Comparison of ENCODE assay signal across 1 cellular context in genomic region chr6:3258720-3259490, GRCh38.
TF ChIP-seq lines count a peak whose summit lies in the region.

PSMG4 (plus strand) TSS chr6:3258947; CDS start chr6:3259023, 76 bp downstream.

TF ChIP-seq in HepG2, 621 proteins besides CTCF, POLR2A, EP300 and RAD21 (continued from another document and continues in another):
- TF ChIP-seq TRIM24 (CRISPR knock-in tag; IDR thresholded peaks at IDR 0.05) (no peak), ATAD3A (CRISPR knock-in tag; IDR thresholded peaks at IDR 0.05) (peak; percentile 35; the same call in 1 of the 2 replicates), KDM5A (IDR thresholded peaks at IDR 0.05; ENCODE audit: borderline replicate concordance, low read length) (peak; percentile 41; the same call in 1 of the 2 replicates), ZNF12 (CRISPR knock-in tag; IDR thresholded peaks at IDR 0.05) (peak; percentile 73), ZNF260 (CRISPR knock-in tag; IDR thresholded peaks at IDR 0.05; ENCODE audit: borderline replicate concordance, low read depth) (no peak), ASH2L (IDR thresholded peaks at IDR 0.05; ENCODE audit: insufficient read length, low read depth, low read length) (peak; percentile 91), HOXA7 (CRISPR knock-in tag; IDR thresholded peaks at IDR 0.05) (no peak), PHF21A (CRISPR knock-in tag; IDR thresholded peaks at IDR 0.05) (peak; percentile 73), CBFB (CRISPR knock-in tag; IDR thresholded peaks at IDR 0.05) (peak; percentile 89), HDAC2 (CRISPR knock-in tag; IDR thresholded peaks at IDR 0.05) (peak; percentile 73), ZNF549 (CRISPR knock-in tag; IDR thresholded peaks at IDR 0.05) (0 out of 2 replicates have a peak, but pooled peaks have one; percentile 27), MAF1 (CRISPR knock-in tag; IDR thresholded peaks at IDR 0.05; ENCODE audit: borderline replicate concordance) (peak; percentile 52; the same call in 1 of the 2 replicates), E2F1 (CRISPR knock-in tag; IDR thresholded peaks at IDR 0.05) (peak; percentile 30; the same call in 1 of the 2 replicates), HMG20B (CRISPR knock-in tag; conservative IDR thresholded peaks at IDR 0.05) (0 out of 2 replicates have a peak, but pooled peaks have one; percentile 38), RXRB (CRISPR knock-in tag; IDR thresholded peaks at IDR 0.05; ENCODE audit: borderline replicate concordance) (peak; percentile 78; the same call in 1 of the 2 replicates), CEBPG (CRISPR knock-in tag; IDR thresholded peaks at IDR 0.05) (peak; percentile 32), ZNF792 (CRISPR knock-in tag; IDR thresholded peaks at IDR 0.05) (peak; percentile 84; the same call in 1 of the 2 replicates), DR1 (CRISPR knock-in tag; IDR thresholded peaks at IDR 0.05) (peak; percentile 64; the same call in 1 of the 2 replicates), RFX5 (IDR thresholded peaks at IDR 0.05; ENCODE audit: low read depth, low read length) (no peak), ZNF329 (CRISPR knock-in tag; IDR thresholded peaks at IDR 0.05; ENCODE audit: low read depth) (peak; percentile 63; the same call in 1 of the 2 replicates), SKI (IDR thresholded peaks at IDR 0.05; ENCODE audit: partially characterized antibody) (peak; percentile 69), ZNF274 (CRISPR knock-in tag; IDR thresholded peaks at IDR 0.05) (peak; percentile 91), HOXA3 (CRISPR knock-in tag; IDR thresholded peaks at IDR 0.05) (peak; percentile 93), PPARG (CRISPR knock-in tag; conservative IDR thresholded peaks at IDR 0.05) (0 out of 2 replicates have a peak, but pooled peaks have one; percentile 52), ZZZ3 (CRISPR knock-in tag; IDR thresholded peaks at IDR 0.05; ENCODE audit: borderline replicate concordance) (peak; percentile 82; the same call in 1 of the 2 replicates), SUZ12 (IDR thresholded peaks at IDR 0.05; ENCODE audit: low read depth, low read length) (no peak), ZBTB3 (CRISPR knock-in tag; IDR thresholded peaks at IDR 0.05; ENCODE audit: borderline replicate concordance, low read depth) (no peak; the same call in 1 of the 2 replicates), KMT2B (CRISPR knock-in tag; IDR thresholded peaks at IDR 0.05) (peak; percentile 99), ZNF552 (CRISPR knock-in tag; IDR thresholded peaks at IDR 0.05; ENCODE audit: borderline replicate concordance) (peak; percentile 81; the same call in 1 of the 2 replicates), ZNF709 (CRISPR knock-in tag; IDR thresholded peaks at IDR 0.05) (peak; percentile 93), ZSCAN30 (CRISPR knock-in tag; IDR thresholded peaks at IDR 0.05) (0 out of 2 replicates have a peak, but pooled peaks have one; percentile 42), ZNF460 (CRISPR knock-in tag; IDR thresholded peaks at IDR 0.05; ENCODE audit: borderline replicate concordance) (no peak), TCF12 (IDR thresholded peaks at IDR 0.05) (no peak), TCF12 (CRISPR knock-in tag; IDR thresholded peaks at IDR 0.05) (peak; percentile 88), RBFOX2 (IDR thresholded peaks at IDR 0.05; ENCODE audit: low read depth, low read length) (peak; percentile 94), ATF4 (CRISPR knock-in tag; IDR thresholded peaks at IDR 0.05) (peak in 1 of 2 experiments; percentile 64; a peak in 2 of 4 replicates)
- TF ChIP-seq, protein P1, sequence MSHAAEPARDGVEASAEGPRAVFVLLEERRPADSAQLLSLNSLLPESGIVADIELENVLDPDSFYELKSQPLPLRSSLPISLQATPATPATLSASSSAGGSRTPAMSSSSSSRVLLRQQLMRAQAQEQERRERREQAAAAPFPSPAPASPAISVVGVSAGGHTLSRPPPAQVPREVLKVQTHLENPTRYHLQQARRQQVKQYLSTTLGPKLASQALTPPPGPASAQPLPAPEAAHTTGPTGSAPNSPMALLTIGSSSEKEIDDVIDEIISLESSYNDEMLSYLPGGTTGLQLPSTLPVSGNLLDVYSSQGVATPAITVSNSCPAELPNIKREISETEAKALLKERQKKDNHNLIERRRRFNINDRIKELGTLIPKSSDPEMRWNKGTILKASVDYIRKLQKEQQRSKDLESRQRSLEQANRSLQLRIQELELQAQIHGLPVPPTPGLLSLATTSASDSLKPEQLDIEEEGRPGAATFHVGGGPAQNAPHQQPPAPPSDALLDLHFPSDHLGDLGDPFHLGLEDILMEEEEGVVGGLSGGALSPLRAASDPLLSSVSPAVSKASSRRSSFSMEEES (CRISPR knock-in tag; IDR thresholded peaks at IDR 0.05): peak; percentile 61
- TF ChIP-seq, protein P2, sequence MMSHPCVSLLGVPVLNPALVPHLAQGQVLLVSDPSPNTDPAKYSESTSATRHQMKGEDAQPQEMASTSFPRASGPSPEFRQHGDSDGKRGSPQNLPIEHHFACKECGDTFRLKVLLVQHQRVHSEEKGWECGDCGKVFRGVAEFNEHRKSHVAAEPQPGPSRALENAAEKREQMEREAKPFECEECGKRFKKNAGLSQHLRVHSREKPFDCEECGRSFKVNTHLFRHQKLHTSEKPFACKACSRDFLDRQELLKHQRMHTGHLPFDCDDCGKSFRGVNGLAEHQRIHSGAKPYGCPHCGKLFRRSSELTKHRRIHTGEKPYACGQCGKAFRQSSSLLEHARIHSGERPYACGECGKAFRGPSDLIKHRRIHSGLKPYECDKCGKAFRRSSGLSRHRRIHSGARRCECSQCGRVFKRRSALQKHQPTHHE (CRISPR knock-in tag; IDR thresholded peaks at IDR 0.05; ENCODE audit: borderline replicate concordance): peak; percentile 89; the same call in 1 of the 2 replicates
- TF ChIP-seq, protein P3, sequence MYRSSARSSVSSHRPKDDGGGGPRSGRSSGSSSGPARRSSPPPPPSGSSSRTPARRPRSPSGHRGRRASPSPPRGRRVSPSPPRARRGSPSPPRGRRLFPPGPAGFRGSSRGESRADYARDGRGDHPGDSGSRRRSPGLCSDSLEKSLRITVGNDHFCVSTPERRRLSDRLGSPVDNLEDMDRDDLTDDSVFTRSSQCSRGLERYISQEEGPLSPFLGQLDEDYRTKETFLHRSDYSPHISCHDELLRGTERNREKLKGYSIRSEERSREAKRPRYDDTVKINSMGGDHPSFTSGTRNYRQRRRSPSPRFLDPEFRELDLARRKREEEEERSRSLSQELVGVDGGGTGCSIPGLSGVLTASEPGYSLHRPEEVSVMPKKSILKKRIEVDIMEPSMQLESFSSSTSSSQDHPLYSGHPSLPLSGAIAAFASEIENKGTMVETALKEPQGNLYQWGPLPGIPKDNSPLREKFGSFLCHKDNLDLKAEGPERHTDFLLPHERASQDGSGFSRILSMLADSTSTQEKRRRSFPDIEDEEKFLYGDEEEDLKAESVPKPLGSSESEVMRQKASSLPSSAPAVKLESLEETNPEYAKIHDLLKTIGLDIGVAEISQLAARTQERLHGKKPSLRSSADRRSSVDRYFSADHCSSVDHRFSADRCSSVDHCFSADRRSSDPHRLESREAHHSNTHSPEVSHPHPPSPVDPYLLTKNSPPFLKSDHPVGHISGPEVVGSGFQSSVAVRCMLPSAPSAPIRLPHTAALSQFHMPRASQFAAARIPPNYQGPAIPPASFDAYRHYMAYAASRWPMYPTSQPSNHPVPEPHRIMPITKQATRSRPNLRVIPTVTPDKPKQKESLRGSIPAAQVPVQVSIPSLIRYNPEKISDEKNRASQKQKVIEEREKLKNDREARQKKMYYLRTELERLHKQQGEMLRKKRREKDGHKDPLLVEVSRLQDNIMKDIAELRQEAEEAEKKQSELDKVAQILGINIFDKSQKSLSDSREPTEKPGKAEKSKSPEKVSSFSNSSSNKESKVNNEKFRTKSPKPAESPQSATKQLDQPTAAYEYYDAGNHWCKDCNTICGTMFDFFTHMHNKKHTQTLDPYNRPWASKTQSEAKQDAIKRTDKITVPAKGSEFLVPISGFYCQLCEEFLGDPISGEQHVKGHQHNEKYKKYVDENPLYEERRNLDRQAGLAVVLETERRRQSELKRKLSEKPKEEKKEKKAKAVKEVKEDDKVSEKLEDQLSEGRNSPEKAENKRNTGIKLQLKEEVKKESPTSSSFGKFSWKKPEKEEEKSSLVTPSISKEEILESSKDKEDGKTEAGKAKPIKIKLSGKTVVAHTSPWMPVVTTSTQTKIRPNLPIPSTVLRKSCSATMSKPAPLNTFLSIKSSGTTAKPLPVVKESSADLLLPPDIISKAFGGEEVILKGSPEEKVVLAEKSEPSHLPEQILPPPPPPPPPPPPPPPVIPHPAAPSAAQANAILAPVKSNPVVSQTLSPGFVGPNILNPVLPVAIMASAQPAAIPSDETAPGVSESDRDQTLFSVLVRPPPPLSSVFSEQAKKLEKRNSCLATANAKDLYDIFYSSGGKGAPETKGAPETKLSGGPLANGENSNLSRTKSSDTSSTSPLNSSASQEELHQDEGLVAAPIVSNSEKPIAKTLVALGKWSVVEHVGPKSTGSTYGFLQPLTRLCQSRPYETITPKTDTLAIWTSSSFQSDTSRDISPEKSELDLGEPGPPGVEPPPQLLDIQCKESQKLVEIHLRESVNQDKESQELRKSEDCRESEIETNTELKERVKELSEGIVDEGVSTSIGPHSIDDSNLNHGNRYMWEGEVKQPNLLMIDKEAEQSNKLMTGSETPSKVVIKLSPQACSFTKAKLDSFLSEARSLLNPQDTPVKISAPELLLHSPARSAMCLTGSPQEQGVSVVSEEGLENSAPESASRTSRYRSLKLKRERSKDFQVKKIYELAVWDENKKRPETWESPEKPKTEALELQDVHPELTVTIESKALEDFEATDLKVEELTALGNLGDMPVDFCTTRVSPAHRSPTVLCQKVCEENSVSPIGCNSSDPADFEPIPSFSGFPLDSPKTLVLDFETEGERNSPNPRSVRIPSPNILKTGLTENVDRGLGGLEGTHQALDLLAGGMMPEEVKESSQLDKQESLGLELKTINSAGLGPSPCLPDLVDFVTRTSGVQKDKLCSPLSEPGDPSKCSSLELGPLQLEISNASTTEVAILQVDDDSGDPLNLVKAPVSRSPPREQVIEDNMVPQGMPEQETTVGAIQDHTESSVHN (CRISPR knock-in tag; IDR thresholded peaks at IDR 0.05): 0 out of 2 replicates have a peak, but pooled peaks have one; percentile 10
- TF ChIP-seq, protein P4, sequence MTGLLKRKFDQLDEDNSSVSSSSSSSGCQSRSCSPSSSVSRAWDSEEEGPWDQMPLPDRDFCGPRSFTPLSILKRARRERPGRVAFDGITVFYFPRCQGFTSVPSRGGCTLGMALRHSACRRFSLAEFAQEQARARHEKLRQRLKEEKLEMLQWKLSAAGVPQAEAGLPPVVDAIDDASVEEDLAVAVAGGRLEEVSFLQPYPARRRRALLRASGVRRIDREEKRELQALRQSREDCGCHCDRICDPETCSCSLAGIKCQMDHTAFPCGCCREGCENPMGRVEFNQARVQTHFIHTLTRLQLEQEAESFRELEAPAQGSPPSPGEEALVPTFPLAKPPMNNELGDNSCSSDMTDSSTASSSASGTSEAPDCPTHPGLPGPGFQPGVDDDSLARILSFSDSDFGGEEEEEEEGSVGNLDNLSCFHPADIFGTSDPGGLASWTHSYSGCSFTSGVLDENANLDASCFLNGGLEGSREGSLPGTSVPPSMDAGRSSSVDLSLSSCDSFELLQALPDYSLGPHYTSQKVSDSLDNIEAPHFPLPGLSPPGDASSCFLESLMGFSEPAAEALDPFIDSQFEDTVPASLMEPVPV (CRISPR knock-in tag; IDR thresholded peaks at IDR 0.05): peak; percentile 87
- TF ChIP-seq, protein P5, sequence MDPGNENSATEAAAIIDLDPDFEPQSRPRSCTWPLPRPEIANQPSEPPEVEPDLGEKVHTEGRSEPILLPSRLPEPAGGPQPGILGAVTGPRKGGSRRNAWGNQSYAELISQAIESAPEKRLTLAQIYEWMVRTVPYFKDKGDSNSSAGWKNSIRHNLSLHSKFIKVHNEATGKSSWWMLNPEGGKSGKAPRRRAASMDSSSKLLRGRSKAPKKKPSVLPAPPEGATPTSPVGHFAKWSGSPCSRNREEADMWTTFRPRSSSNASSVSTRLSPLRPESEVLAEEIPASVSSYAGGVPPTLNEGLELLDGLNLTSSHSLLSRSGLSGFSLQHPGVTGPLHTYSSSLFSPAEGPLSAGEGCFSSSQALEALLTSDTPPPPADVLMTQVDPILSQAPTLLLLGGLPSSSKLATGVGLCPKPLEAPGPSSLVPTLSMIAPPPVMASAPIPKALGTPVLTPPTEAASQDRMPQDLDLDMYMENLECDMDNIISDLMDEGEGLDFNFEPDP (CRISPR knock-in tag; conservative IDR thresholded peaks at IDR 0.05): no peak
- TF ChIP-seq, protein P6, sequence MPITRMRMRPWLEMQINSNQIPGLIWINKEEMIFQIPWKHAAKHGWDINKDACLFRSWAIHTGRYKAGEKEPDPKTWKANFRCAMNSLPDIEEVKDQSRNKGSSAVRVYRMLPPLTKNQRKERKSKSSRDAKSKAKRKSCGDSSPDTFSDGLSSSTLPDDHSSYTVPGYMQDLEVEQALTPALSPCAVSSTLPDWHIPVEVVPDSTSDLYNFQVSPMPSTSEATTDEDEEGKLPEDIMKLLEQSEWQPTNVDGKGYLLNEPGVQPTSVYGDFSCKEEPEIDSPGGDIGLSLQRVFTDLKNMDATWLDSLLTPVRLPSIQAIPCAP (CRISPR knock-in tag; IDR thresholded peaks at IDR 0.05; ENCODE audit: low read depth): peak; percentile 99
- TF ChIP-seq, protein P7, sequence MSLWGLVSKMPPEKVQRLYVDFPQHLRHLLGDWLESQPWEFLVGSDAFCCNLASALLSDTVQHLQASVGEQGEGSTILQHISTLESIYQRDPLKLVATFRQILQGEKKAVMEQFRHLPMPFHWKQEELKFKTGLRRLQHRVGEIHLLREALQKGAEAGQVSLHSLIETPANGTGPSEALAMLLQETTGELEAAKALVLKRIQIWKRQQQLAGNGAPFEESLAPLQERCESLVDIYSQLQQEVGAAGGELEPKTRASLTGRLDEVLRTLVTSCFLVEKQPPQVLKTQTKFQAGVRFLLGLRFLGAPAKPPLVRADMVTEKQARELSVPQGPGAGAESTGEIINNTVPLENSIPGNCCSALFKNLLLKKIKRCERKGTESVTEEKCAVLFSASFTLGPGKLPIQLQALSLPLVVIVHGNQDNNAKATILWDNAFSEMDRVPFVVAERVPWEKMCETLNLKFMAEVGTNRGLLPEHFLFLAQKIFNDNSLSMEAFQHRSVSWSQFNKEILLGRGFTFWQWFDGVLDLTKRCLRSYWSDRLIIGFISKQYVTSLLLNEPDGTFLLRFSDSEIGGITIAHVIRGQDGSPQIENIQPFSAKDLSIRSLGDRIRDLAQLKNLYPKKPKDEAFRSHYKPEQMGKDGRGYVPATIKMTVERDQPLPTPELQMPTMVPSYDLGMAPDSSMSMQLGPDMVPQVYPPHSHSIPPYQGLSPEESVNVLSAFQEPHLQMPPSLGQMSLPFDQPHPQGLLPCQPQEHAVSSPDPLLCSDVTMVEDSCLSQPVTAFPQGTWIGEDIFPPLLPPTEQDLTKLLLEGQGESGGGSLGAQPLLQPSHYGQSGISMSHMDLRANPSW (CRISPR knock-in tag; IDR thresholded peaks at IDR 0.05; ENCODE audit: borderline replicate concordance): no peak
